In the genomic region with DNA sequence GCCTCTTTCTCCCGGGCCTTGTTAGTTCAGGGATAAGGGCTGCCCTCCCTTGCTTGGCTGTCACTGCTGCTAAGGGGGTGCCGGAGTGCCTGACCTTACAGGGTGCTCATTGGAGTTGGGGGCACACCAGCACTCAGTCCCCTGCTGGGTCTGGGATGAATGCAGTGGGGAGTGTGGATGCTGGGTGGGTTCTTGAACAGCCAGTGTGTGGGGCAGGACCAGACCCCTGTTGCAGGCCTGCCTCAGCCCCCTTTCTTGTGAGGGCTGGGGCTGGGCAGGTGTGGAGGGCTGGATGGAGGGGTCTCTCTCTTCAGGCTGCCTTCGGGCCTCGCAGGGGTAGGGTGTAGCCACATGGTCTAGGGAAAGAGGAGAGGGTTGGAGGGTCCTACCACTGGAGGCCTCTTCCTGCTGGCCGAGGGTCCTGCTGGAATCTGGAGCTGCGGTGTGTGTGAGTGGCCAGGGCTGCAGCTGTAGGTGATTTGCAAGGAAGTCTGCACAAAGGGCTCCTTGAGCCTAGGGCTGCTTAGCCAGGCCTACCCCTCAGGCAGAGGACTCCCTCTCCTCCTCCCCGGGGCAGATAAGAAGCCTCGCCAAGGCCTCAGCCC, we compare ENCODE assay signal across 14 cellular contexts. TPM values are rescaled to one million over a fixed set of nuclear protein-coding genes. Genes with fewer than 3 reads are reported as not detected.
DNase-seq lines count a peak whose midpoint lies in the region; ATAC-seq and TF ChIP-seq lines count a peak whose summit lies in the region.
"Had no signal": no experiment of that assay in that cellular context is flagged by ENCODE, and none has a peak within 500 bp of the region (broad histone marks: within the 10 kb centered on the region; RNA-seq: fewer than 3 reads in every experiment).

No MANE protein-coding gene starts in this region.

- no peak overlapping the region for H3K4me3 Mint-ChIP-seq in activated CD8-positive, alpha-beta memory T cell treated with anti-CD3 and anti-CD28 coated beads, Interleukin-2, amount 10 ng/mL, durations not matched to agents 7 days and 5 days
- H3K4me3 Mint-ChIP-seq: activated T-cell treated with anti-CD3 and anti-CD28 coated beads, Interleukin-2, amount 50 U/mL, for 24 hours had no signal

- H3K9me3 ChIP-seq in mucosa of descending colon (no peaks in the 10 kb centered on the region), vagina (no peaks in the 10 kb centered on the region)
- H3K9me3 ChIP-seq: adrenal gland had no signal

- ATAC-seq in activated CD8-positive, alpha-beta memory T cell treated with anti-CD3 and anti-CD28 coated beads, Interleukin-2, amount 10 ng/mL, durations not matched to agents 7 days and 5 days: no peak
- ATAC-seq in mucosa of descending colon (no peak), GM19467 (IDR thresholded peaks at IDR 0.05; ENCODE audit: unreplicated experiment) (no peak)

- intact Hi-C loops in mucosa of descending colon (cut with DNase I, micrococcal nuclease): no loop called here
- intact Hi-C loops in vagina (cut with DNase I): no loop called here

- H3K27me3 ChIP-seq in vagina: no peaks in the 10 kb centered on the region
- H3K27me3 ChIP-seq: adrenal gland had no signal

- H3K27ac ChIP-seq in vagina: peak overlapping the region; percentile 83
- H3K27ac ChIP-seq: adrenal gland had no signal

- peaks cover 35% of the 10 kb centered on the region for H3K27me3 Mint-ChIP-seq in activated CD8-positive, alpha-beta memory T cell treated with anti-CD3 and anti-CD28 coated beads, Interleukin-2, amount 10 ng/mL, durations not matched to agents 7 days and 5 days

- no peak overlapping the region for H3K27ac Mint-ChIP-seq in activated CD8-positive, alpha-beta memory T cell treated with anti-CD3 and anti-CD28 coated beads, Interleukin-2, amount 10 ng/mL, durations not matched to agents 7 days and 5 days
- H3K27ac Mint-ChIP-seq: activated T-cell treated with anti-CD3 and anti-CD28 coated beads, Interleukin-2, amount 50 U/mL, for 24 hours had no signal

- peak; percentile 49 for DNase-seq in activated CD8-positive, alpha-beta memory T cell treated with anti-CD3 and anti-CD28 coated beads for 24 hours
- DNase-seq in activated CD8-positive, alpha-beta memory T cell treated with anti-CD3 and anti-CD28 coated beads, Interleukin-2, amount 10 ng/mL, durations not matched to agents 7 days and 5 days: no peak
- DNase-seq in ecto neural progenitor cell (ENCODE audit: low spot score): peak; percentile 49
- DNase-seq in mucosa of descending colon: peak in 2 of 3 donors; percentile 30 to 43
- no peak for DNase-seq in vagina (ENCODE audit: extremely low spot score in 2 of 2)
- DNase-seq in activated naive CD4-positive, alpha-beta T cell (lab: John Stamatoyannopoulos, UW): no peak
- DNase-seq in inferior parietal cortex (ENCODE audit: extremely low spot score): no peak
- DNase-seq: activated CD4-positive, alpha-beta T cell treated with anti-CD3 and anti-CD28 coated beads for 48 hours; activated T-cell treated with anti-CD3 and anti-CD28 coated beads, Interleukin-2, amount 50 U/mL, for 24 hours; adrenal gland; NCI-H446; stimulated activated CD4-positive, alpha-beta T cell treated with anti-CD3 and anti-CD28 coated beads, Interleukin-4, amount 100 ng/mL, for 1 hour; T-helper 2 cell had no signal

- no peaks in the 10 kb centered on the region for H3K36me3 ChIP-seq in mucosa of descending colon (ENCODE audit: low read depth)
- H3K36me3 ChIP-seq in vagina: no peaks in the 10 kb centered on the region
- H3K36me3 ChIP-seq: adrenal gland had no signal

- H3K36me3 Mint-ChIP-seq in activated CD8-positive, alpha-beta memory T cell treated with anti-CD3 and anti-CD28 coated beads, Interleukin-2, amount 10 ng/mL, durations not matched to agents 7 days and 5 days: no peaks in the 10 kb centered on the region

- CTCF ChIA-PET in activated CD8-positive, alpha-beta memory T cell treated with anti-CD3 and anti-CD28 coated beads, Interleukin-2, amount 10 ng/mL, durations not matched to agents 7 days and 5 days (lab: Charles Lee): interaction anchor here (0.6 to 2.3 kb wide), 3 partner anchors 64 to 115 kb away, joined by 3 to 8 read pairs (median 4); no protein-coding TSS in a partner anchor

- no peak for TF ChIP-seq POLR2A in vagina (IDR thresholded peaks at IDR 0.05)

- H3K4me1 Mint-ChIP-seq in activated CD8-positive, alpha-beta memory T cell treated with anti-CD3 and anti-CD28 coated beads, Interleukin-2, amount 10 ng/mL, durations not matched to agents 7 days and 5 days: no peaks in the 10 kb centered on the region

- H3K4me1 ChIP-seq in mucosa of descending colon (ENCODE audit: low read depth): peaks cover 12% of the 10 kb centered on the region
- peaks cover 72% of the 10 kb centered on the region for H3K4me1 ChIP-seq in vagina

- no peaks in the 10 kb centered on the region for H3K9me3 Mint-ChIP-seq in activated CD8-positive, alpha-beta memory T cell treated with anti-CD3 and anti-CD28 coated beads, Interleukin-2, amount 10 ng/mL, durations not matched to agents 7 days and 5 days (ENCODE audit: low read depth)
- H3K9me3 Mint-ChIP-seq: activated T-cell treated with anti-CD3 and anti-CD28 coated beads, Interleukin-2, amount 50 U/mL, for 24 hours had no signal

- TF ChIP-seq CTCF in mucosa of descending colon (IDR thresholded peaks at IDR 0.05) (no peak), vagina (IDR thresholded peaks at IDR 0.05) (no peak)

- H3K4me3 ChIP-seq in mucosa of descending colon (no peak overlapping the region), vagina (peak overlapping the region; percentile 80 to 94)

RNA-seq across cellular contexts. Expression of gene CEBPA, which starts 3.2 kb away (rescaled TPM):
- total RNA-seq in activated CD8-positive, alpha-beta memory T cell treated with anti-CD3 and anti-CD28 coated beads, Interleukin-2, amount 10 ng/mL, durations not matched to agents 7 days and 5 days: under 1 TPM in 1 of 2 experiments, not detected in 1; 0.23 TPM
- total RNA-seq in mucosa of descending colon: 10 to 100 TPM; 30.1 to 73.2 (median 66.1) TPM
- total RNA-seq in vagina: 38.3 TPM

Comparison
In these comparisons a context has a peak if more than half of its experiments do, and no peak if none do; other contexts are left out.
1. DNase-seq: peak in activated CD8-positive, alpha-beta memory T cell treated with anti-CD3 and anti-CD28 coated beads for 24 hours (single experiment), ecto neural progenitor cell (single experiment) and mucosa of descending colon (2 of 3); none in activated CD8-positive, alpha-beta memory T cell treated with anti-CD3 and anti-CD28 coated beads, Interleukin-2, amount 10 ng/mL, durations not matched to agents 7 days and 5 days (single experiment), vagina (0 of 2), activated naive CD4-positive, alpha-beta T cell (0 of 4) and inferior parietal cortex (single experiment).
2. RNA of gene CEBPA, which starts 3.2 kb away (total RNA-seq): 30.1 to 73.2 TPM in mucosa of descending colon and 38.3 TPM in vagina (single experiment); 0.23 TPM in activated CD8-positive, alpha-beta memory T cell treated with anti-CD3 and anti-CD28 coated beads, Interleukin-2, amount 10 ng/mL, durations not matched to agents 7 days and 5 days; every median in the first group is over 10 times any median in the second.